In the genomic region with DNA sequence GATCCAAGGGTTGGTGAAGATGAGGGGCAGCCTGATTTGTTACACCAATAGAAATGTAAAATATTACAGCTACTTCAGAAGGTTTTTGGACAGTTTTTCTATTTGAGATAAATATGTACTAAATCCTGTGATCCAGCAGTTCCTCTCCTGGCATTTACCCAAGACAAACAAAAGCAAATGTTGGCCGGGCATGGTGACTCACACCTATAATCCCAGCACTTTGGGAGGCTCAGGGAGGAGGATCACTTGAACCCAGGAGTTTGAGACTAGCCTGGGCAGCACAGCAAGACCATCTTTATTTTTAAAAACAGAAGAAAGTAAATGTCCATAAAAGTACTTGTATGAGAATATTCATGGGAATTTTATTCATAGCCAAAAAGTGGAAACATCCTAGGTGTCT, we compare ENCODE assay signal across 14 cellular contexts.
DNase-seq lines count a peak whose midpoint lies in the region; ATAC-seq and TF ChIP-seq lines count a peak whose summit lies in the region.
"Had no signal": no experiment of that assay in that cellular context is flagged by ENCODE, and none has a peak within 500 bp of the region (broad histone marks: within the 10 kb centered on the region; RNA-seq: fewer than 3 reads in every experiment).

No MANE protein-coding gene starts in this region.

- 0 to 32% (median 25%) methylated on average over 1 of the region's 1 CpG for WGBS in adrenal gland, 4 donors

- no peak for ATAC-seq in GM21737 (IDR thresholded peaks at IDR 0.05; ENCODE audit: unreplicated experiment)
- ATAC-seq: activated CD8-positive, alpha-beta memory T cell treated with anti-CD3 and anti-CD28 coated beads, Interleukin-2, amount 10 ng/mL, durations not matched to agents 7 days and 5 days; naive thymus-derived CD4-positive, alpha-beta T cell; upper lobe of right lung had no signal

- H3K27ac Mint-ChIP-seq in activated naive CD4-positive, alpha-beta T cell treated with anti-CD3 and anti-CD28 coated beads, Interleukin-2, amount 10 ng/mL, durations not matched to agents 7 days and 5 days: no peak overlapping the region
- H3K27ac Mint-ChIP-seq: activated CD8-positive, alpha-beta memory T cell treated with anti-CD3 and anti-CD28 coated beads, Interleukin-2, amount 10 ng/mL, durations not matched to agents 7 days and 5 days; naive thymus-derived CD4-positive, alpha-beta T cell had no signal

- intact Hi-C loops in adrenal gland (cut with DNase I): no loop called here

- no peak overlapping the region for H3K4me3 Mint-ChIP-seq in activated naive CD4-positive, alpha-beta T cell treated with anti-CD3 and anti-CD28 coated beads, Interleukin-2, amount 10 ng/mL, durations not matched to agents 7 days and 5 days
- H3K4me3 Mint-ChIP-seq: activated CD8-positive, alpha-beta memory T cell treated with anti-CD3 and anti-CD28 coated beads, Interleukin-2, amount 10 ng/mL, durations not matched to agents 7 days and 5 days; naive thymus-derived CD4-positive, alpha-beta T cell had no signal

- peak overlapping the region in 2 of 5 donors; percentile 47 to 75 for H3K27ac ChIP-seq in adrenal gland
- H3K27ac ChIP-seq: skin epidermis, upper lobe of right lung had no signal

- no peak for TF ChIP-seq CTCF in adrenal gland (IDR thresholded peaks at IDR 0.05)

- H3K36me3 ChIP-seq in adrenal gland (replicated peaks in 1 of 2): peaks cover 0 to 18% of the 10 kb centered on the region in 2 donors

- no peaks in the 10 kb centered on the region for H3K4me1 Mint-ChIP-seq in activated naive CD4-positive, alpha-beta T cell treated with anti-CD3 and anti-CD28 coated beads, Interleukin-2, amount 10 ng/mL, durations not matched to agents 7 days and 5 days

- DNase-seq in COLO668 (lab: John Stamatoyannopoulos, UW; ENCODE audit: unreplicated experiment): peak; percentile 0
- DNase-seq in HT-29 (ENCODE audit: low spot score): peak; percentile 11
- DNase-seq in adrenal gland: peak; percentile 39 to 66 (median 53)
- peak; percentile 79 for DNase-seq in iris pigment epithelial cell (ENCODE audit: low read depth)
- DNase-seq in central memory CD4-positive, alpha-beta T cell: no peak
- DNase-seq in KG1 (lab: John Stamatoyannopoulos, UW): no peak
- no peak for DNase-seq in activated naive CD4-positive, alpha-beta T cell treated with anti-CD3 and anti-CD28 coated beads, Interleukin-2, amount 10 ng/mL, durations not matched to agents 7 days and 5 days
- DNase-seq: activated CD8-positive, alpha-beta memory T cell treated with anti-CD3 and anti-CD28 coated beads, Interleukin-2, amount 10 ng/mL, durations not matched to agents 7 days and 5 days; amniotic stem cell; naive thymus-derived CD4-positive, alpha-beta T cell; T1000; upper lobe of right lung had no signal

- no peak overlapping the region for H3K4me3 ChIP-seq in adrenal gland
- H3K4me3 ChIP-seq: skin epidermis, upper lobe of right lung had no signal

- peaks cover 46% of the 10 kb centered on the region for H3K36me3 Mint-ChIP-seq in activated naive CD4-positive, alpha-beta T cell treated with anti-CD3 and anti-CD28 coated beads, Interleukin-2, amount 10 ng/mL, durations not matched to agents 7 days and 5 days

- TF ChIP-seq POLR2A in adrenal gland (IDR thresholded peaks at IDR 0.05): no peak

- no peaks in the 10 kb centered on the region for H3K9me3 ChIP-seq in adrenal gland (replicated peaks in 1 of 3)
- H3K9me3 ChIP-seq: upper lobe of right lung had no signal

- H3K4me1 ChIP-seq in adrenal gland (replicated peaks in 1 of 2): peaks cover 8 to 19% of the 10 kb centered on the region in 2 donors
- H3K4me1 ChIP-seq: upper lobe of right lung had no signal

- no peaks in the 10 kb centered on the region for H3K27me3 Mint-ChIP-seq in activated naive CD4-positive, alpha-beta T cell treated with anti-CD3 and anti-CD28 coated beads, Interleukin-2, amount 10 ng/mL, durations not matched to agents 7 days and 5 days
- H3K27me3 Mint-ChIP-seq: activated CD8-positive, alpha-beta memory T cell treated with anti-CD3 and anti-CD28 coated beads, Interleukin-2, amount 10 ng/mL, durations not matched to agents 7 days and 5 days; naive thymus-derived CD4-positive, alpha-beta T cell had no signal

- no peaks in the 10 kb centered on the region for H3K27me3 ChIP-seq in adrenal gland
- H3K27me3 ChIP-seq: upper lobe of right lung had no signal

- CTCF ChIA-PET in activated naive CD4-positive, alpha-beta T cell treated with anti-CD3 and anti-CD28 coated beads, Interleukin-2, amount 10 ng/mL, durations not matched to agents 7 days and 5 days (lab: Charles Lee): no interaction called here

- H3K9me3 Mint-ChIP-seq in activated naive CD4-positive, alpha-beta T cell treated with anti-CD3 and anti-CD28 coated beads, Interleukin-2, amount 10 ng/mL, durations not matched to agents 7 days and 5 days: no peaks in the 10 kb centered on the region

Comparison
In these comparisons a context has a peak if more than half of its experiments do, and no peak if none do; other contexts are left out.
1. DNase-seq: peak in COLO668 (single experiment), HT-29 (single experiment), adrenal gland (7 of 7) and iris pigment epithelial cell (single experiment); none in central memory CD4-positive, alpha-beta T cell (single experiment), KG1 (single experiment) and activated naive CD4-positive, alpha-beta T cell treated with anti-CD3 and anti-CD28 coated beads, Interleukin-2, amount 10 ng/mL, durations not matched to agents 7 days and 5 days (single experiment).